ENCODE assay signal across 14 cellular contexts in genomic region chr15:51097553-51098330, GRCh38.
DNase-seq lines count a peak whose midpoint lies in the region; ATAC-seq and TF ChIP-seq lines count a peak whose summit lies in the region.
"Had no signal": no experiment of that assay in that cellular context is flagged by ENCODE, and none has a peak within 500 bp of the region (broad histone marks: within the 10 kb centered on the region; RNA-seq: fewer than 3 reads in every experiment).

No MANE protein-coding gene starts in this region.

- H3K4me3 ChIP-seq in epithelial cell of esophagus (ENCODE audit: low read length) (no peak overlapping the region), rectal smooth muscle tissue (ENCODE audit: low read length) (no peak overlapping the region)

- no peaks in the 10 kb centered on the region for H3K27me3 ChIP-seq in rectal smooth muscle tissue (ENCODE audit: control insufficient read depth, insufficient read depth, low read length)

- H3K9ac ChIP-seq in rectal smooth muscle tissue (ENCODE audit: low read length): no peak overlapping the region

- ATAC-seq in HG02610 (IDR thresholded peaks at IDR 0.05; ENCODE audit: unreplicated experiment) (no peak), GM21381 (IDR thresholded peaks at IDR 0.05; ENCODE audit: unreplicated experiment) (no peak), HG03196 (IDR thresholded peaks at IDR 0.05; ENCODE audit: unreplicated experiment) (no peak)
- ATAC-seq: natural killer cell treated with Interleukin-12 subunit alpha and Interleukin-12 subunit beta and Interleukin-15 and Interleukin-18, amount 100 ng/mL, for 72 hours had no signal

- no peak for TF ChIP-seq CTCF in epithelial cell of esophagus (IDR thresholded peaks at IDR 0.05; ENCODE audit: insufficient read depth, low read depth, low read length, missing control alignments)

- DNase-seq in GM03348 (ENCODE audit: low spot score) (peak; percentile 80), OCI-M1 (lab: John Stamatoyannopoulos, UW) (peak; percentile 61), epithelial cell of esophagus (ENCODE audit: low read depth) (peak; percentile 65), DMS 273 (lab: John Stamatoyannopoulos, UW; ENCODE audit: unreplicated experiment) (no peak)
- DNase-seq: activated CD8-positive, alpha-beta memory T cell treated with anti-CD3 and anti-CD28 coated beads for 24 hours; H9; NCI-H187 treated with DMSO at 0.1 percent for 48 hours; SHP77; stimulated activated CD4-positive, alpha-beta T cell treated with anti-CD3 and anti-CD28 coated beads, Interleukin-4, amount 100 ng/mL, for 1 hour had no signal

- peak overlapping the region; percentile 17 for H3K27ac ChIP-seq in rectal smooth muscle tissue (ENCODE audit: low read depth, low read length)

- peaks cover 2% of the 10 kb centered on the region for H3K4me1 ChIP-seq in rectal smooth muscle tissue (ENCODE audit: control insufficient read depth, insufficient read depth, low read length)

- no peaks in the 10 kb centered on the region for H3K36me3 ChIP-seq in rectal smooth muscle tissue (ENCODE audit: control insufficient read depth, insufficient read depth, low read length)
